In genomic region chr10:92593553-92594046, GRCh38 we compare ENCODE assay signal across 8 cellular contexts. TPM values are rescaled to one million over a fixed set of nuclear protein-coding genes. Genes with fewer than 3 reads are reported as not detected.
DNase-seq lines count a peak whose midpoint lies in the region; ATAC-seq and TF ChIP-seq lines count a peak whose summit lies in the region.

No MANE protein-coding gene starts in this region.

- H3K56ac ChIP-seq in mesendoderm (ENCODE audit: low read length), result peak overlapping the region; percentile 94

- BruUV-seq in A673 (replicated peaks; lab: Mats Ljungman, UMichigan), result no TSS peak

- TF ChIP-seq CTCF in A673 (conservative IDR thresholded peaks at IDR 0.05; ENCODE audit: low read depth, low read length) (no peak), HEK293 (tag by site-specific recombination; IDR thresholded peaks at IDR 0.05) (no peak), astrocyte of the spinal cord (IDR thresholded peaks at IDR 0.05; ENCODE audit: low read depth, low read length) (no peak)

- H2BK120ac ChIP-seq in mesendoderm (ENCODE audit: low read depth, low read length), result no peak overlapping the region

- H4K5ac ChIP-seq in mesendoderm (ENCODE audit: low read length), result no peak overlapping the region

- H2BK5ac ChIP-seq in mesendoderm (ENCODE audit: low read length), result peak overlapping the region; percentile 83

- H3K79me2 ChIP-seq in mesendoderm (ENCODE audit: control insufficient read depth, insufficient read depth, low read length), result peaks cover 50% of the 10 kb centered on the region

- no CpG with 5 or more reads among the region's 8 CpGs for WGBS in mesendoderm (ENCODE audit: extremely low coverage, insufficient coverage, low lambda C conversion rate)

- H3K23ac ChIP-seq in mesendoderm (ENCODE audit: low read length), result peak overlapping the region; percentile 80

- intact Hi-C loops in A673 (cut with micrococcal nuclease; ENCODE audit: unreplicated experiment), result loop anchor here (10.0 kb wide), 1 partner anchor 251 kb away; the partner anchor contains the start of gene EXOC6

- H3K4me3 ChIP-seq in A673 (ENCODE audit: low read depth, low read length, poor library complexity, severe bottlenecking), result peak overlapping the region; percentile 81
- H3K4me3 ChIP-seq in HEK293 (ENCODE audit: low read depth, low read length), result peak overlapping the region; percentile 87
- H3K4me3 ChIP-seq in astrocyte of the spinal cord (ENCODE audit: low read depth, low read length), result peak overlapping the region; percentile 87
- H3K4me3 ChIP-seq in mesendoderm (ENCODE audit: low read length), result peak overlapping the region; percentile 99

- POLR2A ChIA-PET in A673 (lab: Charles Lee; ENCODE audit: low non-redundant PET) (no interaction called here), HEK293 (lab: Yijun Ruan, JAX) (interaction anchor here (0.5 kb wide), 1 partner anchor 587 kb away, joined by 7 read pairs; no protein-coding TSS in a partner anchor)

- no peak overlapping the region for H4K8ac ChIP-seq in mesendoderm (ENCODE audit: low read depth, low read length)

- H3K4ac ChIP-seq in mesendoderm (ENCODE audit: low read depth, low read length), result no peak overlapping the region

- H3K27ac ChIP-seq in A673 (ENCODE audit: low read depth, low read length, poor library complexity, severe bottlenecking), result peak overlapping the region; percentile 96
- peak overlapping the region; percentile 86 for H3K27ac ChIP-seq in HEK293 (ENCODE audit: extremely low read depth, low read depth, low read length)
- H3K27ac ChIP-seq in mesendoderm (ENCODE audit: low read depth, low read length), result peak overlapping the region; percentile 89

- H2BK15ac ChIP-seq in mesendoderm (replicated peaks; ENCODE audit: low read depth), result no peak overlapping the region

- H3K9me3 ChIP-seq in A673 (ENCODE audit: low read depth, low read length, poor library complexity, severe bottlenecking) (peaks cover 7% of the 10 kb centered on the region), HEK293 (ENCODE audit: control insufficient read depth, insufficient read depth, low read depth, low read length) (no peaks in the 10 kb centered on the region)

- no peaks in the 10 kb centered on the region for H3K79me1 ChIP-seq in mesendoderm (ENCODE audit: low read length)

- peak overlapping the region; percentile 60 for H3K4me2 ChIP-seq in mesendoderm (ENCODE audit: low read length)

- H3K27me3 ChIP-seq in A673 (replicated peaks; ENCODE audit: insufficient read depth, low read depth, low read length, poor library complexity) (no peaks in the 10 kb centered on the region), mesendoderm (ENCODE audit: insufficient read depth, low read length, poor library complexity) (no peaks in the 10 kb centered on the region)

- CTCF ChIA-PET in A673 (lab: Charles Lee), result no interaction called here
- CTCF ChIA-PET in HEK293 (lab: Yijun Ruan, JAX), result no interaction called here

- H3K4me1 ChIP-seq in A673 (ENCODE audit: insufficient read depth, low read length, poor library complexity, severe bottlenecking), result peaks cover 20% of the 10 kb centered on the region
- no peaks in the 10 kb centered on the region for H3K4me1 ChIP-seq in HEK293 (ENCODE audit: control insufficient read depth, insufficient read depth, low read length)
- H3K4me1 ChIP-seq in mesendoderm (ENCODE audit: control insufficient read depth, low read depth, low read length), result no peaks in the 10 kb centered on the region

- H3K36me3 ChIP-seq in A673 (ENCODE audit: insufficient read depth, low read length, poor library complexity, severe bottlenecking), result peaks cover 8% of the 10 kb centered on the region
- peaks cover 0 to 4% of the 10 kb centered on the region in 2 experiments; a peak in 2 of 3 replicates for H3K36me3 ChIP-seq in HEK293 (ENCODE audit: control insufficient read depth in 2 of 2, insufficient read depth in 1 of 2, low read length in 2 of 2)
- H3K36me3 ChIP-seq in mesendoderm (ENCODE audit: control insufficient read depth, insufficient read depth, low read length), result no peaks in the 10 kb centered on the region

- no peak overlapping the region for H2AK5ac ChIP-seq in mesendoderm (ENCODE audit: low read length)

- no peak for DNase-seq in A673 (ENCODE audit: low spot score)
- DNase-seq in astrocyte of the spinal cord (ENCODE audit: low read depth, low spot score), result peak; percentile 35
- no peak for DNase-seq in mesendoderm
- no peak for DNase-seq in SIG-M5 (lab: John Stamatoyannopoulos, UW)
- no peak for DNase-seq in pons (ENCODE audit: low spot score)
- no peak for DNase-seq in NAMALWA (ENCODE audit: low spot score)

- no peak for ATAC-seq in GM18873 (IDR thresholded peaks at IDR 0.05; ENCODE audit: low FRiP score, unreplicated experiment)

- H3K18ac ChIP-seq in mesendoderm (ENCODE audit: low read length), result peak overlapping the region; percentile 8

- in situ Hi-C loops in astrocyte of the spinal cord (cut with HindIII; ENCODE audit: low sequenced_read_pairs), result no loop called here

- H3K9ac ChIP-seq in mesendoderm (ENCODE audit: low read length), result peak overlapping the region; percentile 98

TF ChIP-seq in HEK293, 187 proteins besides CTCF, POLR2A, EP300 and RAD21:
- TF ChIP-seq, protein P1, sequence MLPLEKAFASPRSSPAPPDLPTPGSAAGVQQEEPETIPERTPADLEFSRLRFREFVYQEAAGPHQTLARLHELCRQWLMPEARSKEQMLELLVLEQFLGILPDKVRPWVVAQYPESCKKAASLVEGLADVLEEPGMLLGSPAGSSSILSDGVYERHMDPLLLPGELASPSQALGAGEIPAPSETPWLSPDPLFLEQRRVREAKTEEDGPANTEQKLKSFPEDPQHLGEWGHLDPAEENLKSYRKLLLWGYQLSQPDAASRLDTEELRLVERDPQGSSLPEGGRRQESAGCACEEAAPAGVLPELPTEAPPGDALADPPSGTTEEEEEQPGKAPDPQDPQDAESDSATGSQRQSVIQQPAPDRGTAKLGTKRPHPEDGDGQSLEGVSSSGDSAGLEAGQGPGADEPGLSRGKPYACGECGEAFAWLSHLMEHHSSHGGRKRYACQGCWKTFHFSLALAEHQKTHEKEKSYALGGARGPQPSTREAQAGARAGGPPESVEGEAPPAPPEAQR (tag by site-specific recombination; IDR thresholded peaks at IDR 0.05), result no peak
- TF ChIP-seq ZNF121 (tag by site-specific recombination; IDR thresholded peaks at IDR 0.05) (no peak), ZNF660 (tag by site-specific recombination; IDR thresholded peaks at IDR 0.05) (no peak), ZBTB17 (tag by site-specific recombination; IDR thresholded peaks at IDR 0.05) (peak; percentile 89), ZNF2 (tag by site-specific recombination; IDR thresholded peaks at IDR 0.05) (0 out of 2 replicates have a peak, but pooled peaks have one; percentile 1)
TF ChIP-seq in HEK293: peak in this region for 2.

RNA-seq across cellular contexts. Expression of gene KIF11, which starts 0.7 kb away (rescaled TPM):
- total RNA-seq in A673 (2021), result 91.4 and 92.0 TPM in 2 replicates
- 36.4 TPM for polyA plus RNA-seq in mesendoderm (2013, experiment 1 of 2)
- polyA plus RNA-seq in mesendoderm (2013, experiment 2 of 2), result 36.2 TPM

RNA-seq across cellular contexts. Expression of gene IDE, which starts 19.7 kb away (rescaled TPM):
- total RNA-seq in A673 (2021), result 87.8 and 92.1 TPM in 2 replicates
- polyA plus RNA-seq in mesendoderm (2013, experiment 1 of 2), result 21.5 TPM
- polyA plus RNA-seq in mesendoderm (2013, experiment 2 of 2), result 22.7 TPM
